8 cellular contexts compared by ENCODE assay signal in the genomic region with DNA sequence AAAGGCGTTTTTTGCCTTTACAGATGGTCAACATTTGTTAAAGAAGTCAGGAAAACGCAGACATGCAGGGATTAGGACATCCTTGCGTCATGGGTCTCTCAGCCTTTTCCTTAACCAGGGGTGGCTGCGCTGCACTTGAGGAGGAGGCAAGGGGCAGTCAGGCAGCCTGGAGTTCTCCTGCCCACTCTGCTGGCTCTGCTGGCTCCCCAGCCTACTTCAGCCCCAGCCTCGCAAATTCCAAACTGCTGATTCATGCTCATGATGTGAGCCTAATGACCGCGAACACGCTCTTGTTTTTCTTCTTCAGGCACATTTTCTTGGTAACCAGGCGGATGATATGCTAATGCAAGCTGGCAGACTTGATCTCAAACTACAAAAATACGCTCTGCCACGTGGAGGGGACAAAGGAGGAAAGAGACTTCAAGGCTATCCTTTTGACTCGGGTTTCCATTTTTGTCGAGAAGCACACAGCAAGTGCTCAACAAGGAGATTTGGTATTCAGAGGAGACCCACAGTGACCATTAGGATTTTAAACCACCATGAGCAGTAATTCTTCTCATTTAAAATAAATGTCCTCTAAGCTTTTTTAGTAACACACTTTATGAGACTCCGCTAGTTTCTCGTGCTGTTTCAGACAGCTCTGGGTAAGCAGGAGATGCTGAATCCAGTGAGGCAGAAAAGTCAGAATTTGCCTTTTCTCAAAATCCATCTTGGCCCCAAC.
A peak's percentile ranks its signal among the peaks of the same experiment; 100 is the strongest.
DNase-seq lines count a peak whose midpoint lies in the region; ATAC-seq and TF ChIP-seq lines count a peak whose summit lies in the region.

No MANE protein-coding gene starts in this region.

- peaks cover 9 to 28% of the 10 kb centered on the region in 2 donors for H3K4me1 ChIP-seq in thoracic aorta (ENCODE audit: control insufficient read depth in 1 of 2, low read depth in 2 of 2)

- H3K27me3 ChIP-seq in thoracic aorta (replicated peaks; ENCODE audit: insufficient read depth) = no peaks in the 10 kb centered on the region

- in situ Hi-C loops in SK-MEL-5 (cut with HindIII; ENCODE audit: low pct_unique_long_range_greater_than_20kb, low sequenced_read_pairs) = loop anchor here (25.0 kb wide), 1 partner anchor 298 kb away; a partner anchor contains a TSS

- peak; percentile 92 for ATAC-seq in thoracic aorta (ENCODE audit: insufficient number of reproducible peaks, low FRiP score, low read depth)
- no peak for ATAC-seq in HG02610 (IDR thresholded peaks at IDR 0.05; ENCODE audit: unreplicated experiment)

- H3K36me3 ChIP-seq in thoracic aorta = no peaks in the 10 kb centered on the region

- TF ChIP-seq CTCF in thoracic aorta (IDR thresholded peaks at IDR 0.05) = no peak

- peak overlapping the region; percentile 74 to 83 for H3K27ac ChIP-seq in thoracic aorta

- DNase-seq in SIG-M5 treated with dmso at 0.1 percent for 504 hours (lab: John Stamatoyannopoulos, UW; ENCODE audit: unreplicated experiment) = peak; percentile 35
- DNase-seq in SIG-M5 (lab: John Stamatoyannopoulos, UW) = no peak
- peak; percentile 93 for DNase-seq in SK-MEL-5 (ENCODE audit: low read depth, low spot score)
- DNase-seq in epidermal melanocyte (ENCODE audit: insufficient read length, low spot score) = peak; percentile 49
- peak; percentile 61 for DNase-seq in medulla oblongata (ENCODE audit: extremely low spot score)
- DNase-seq in thoracic aorta (ENCODE audit: low spot score) = peak; percentile 55
- no peak for DNase-seq in activated CD8-positive, alpha-beta memory T cell treated with anti-CD3 and anti-CD28 coated beads for 24 hours

- H3K9me3 ChIP-seq in thoracic aorta = no peaks in the 10 kb centered on the region

- peak overlapping the region; percentile 66 for H3K4me3 ChIP-seq in thoracic aorta

Comparison
In these comparisons a context has a peak if more than half of its experiments do, and no peak if none do; other contexts are left out.
1. DNase-seq: peak in SIG-M5 treated with dmso at 0.1 percent for 504 hours (single experiment), SK-MEL-5 (single experiment), epidermal melanocyte (single experiment), medulla oblongata (single experiment) and thoracic aorta (single experiment); none in SIG-M5 (single experiment) and activated CD8-positive, alpha-beta memory T cell treated with anti-CD3 and anti-CD28 coated beads for 24 hours (single experiment).